17 cellular contexts compared by ENCODE assay signal in the genomic region with DNA sequence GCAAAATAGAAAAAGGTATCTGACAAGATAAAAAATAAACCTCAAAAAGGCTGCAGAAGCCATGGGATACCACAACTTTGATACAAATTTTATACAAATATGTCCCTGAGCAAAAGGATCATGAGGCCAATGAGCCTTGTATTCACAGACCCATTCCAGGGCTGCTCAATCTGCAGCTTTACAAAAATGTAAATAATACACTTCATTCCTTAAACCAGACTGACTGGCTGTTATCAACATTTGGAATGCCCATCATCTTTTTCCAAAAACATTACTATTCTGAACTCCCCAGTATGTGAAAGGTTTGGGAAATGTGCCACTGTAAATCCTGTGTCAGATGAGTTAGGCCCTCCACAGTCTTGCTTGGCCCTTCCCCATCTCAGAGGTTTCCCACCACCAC. TPM values are rescaled to one million over a fixed set of nuclear protein-coding genes. Genes with fewer than 3 reads are reported as not detected.
DNase-seq lines count a peak whose midpoint lies in the region; ATAC-seq, FAIRE-seq and TF ChIP-seq lines count a peak whose summit lies in the region.
"Had no signal": no experiment of that assay in that cellular context is flagged by ENCODE, and none has a peak within 500 bp of the region (broad histone marks: within the 10 kb centered on the region; RNA-seq: fewer than 3 reads in every experiment).

No MANE protein-coding gene starts in this region.

- intact Hi-C loops in HepG2 (cut with micrococcal nuclease; ENCODE audit: unreplicated experiment) (no loop called here), aorta (cut with DNase I) (loop anchor here in 1 of 2 donors (10.0 kb wide), 2 partner anchors 117 to 247 kb away; a partner anchor contains a TSS)

- CTCF ChIA-PET in HepG2 (lab: Yijun Ruan, JAX; ENCODE audit: low intra/inter-chr PET ratio, low total read pairs) = no interaction called here

- H2AFZ ChIP-seq in HepG2 (ENCODE audit: low read length) = no peak overlapping the region

- H3K36me3 ChIP-seq in liver (ENCODE audit: control insufficient read depth in 4 of 4, insufficient read depth in 3 of 4, low read depth in 1 of 4, low read length in 3 of 4) (peaks cover 0 to 7% (median 0%) of the 10 kb centered on the region in 4 donors), HepG2 (replicated peaks in 1 of 2; ENCODE audit: control insufficient read depth in 1 of 2, insufficient read depth in 2 of 2, low read length in 2 of 2) (peaks cover 9 to 30% of the 10 kb centered on the region in 2 experiments), subcutaneous abdominal adipose tissue (ENCODE audit: control insufficient read depth in 5 of 5, insufficient read depth in 5 of 5, low read length in 5 of 5) (peaks cover 3 to 26% (median 20%) of the 10 kb centered on the region in 5 donors), H7 (replicated peaks; ENCODE audit: control insufficient read depth, insufficient read depth, low read length) (peaks cover 3% of the 10 kb centered on the region), aorta (ENCODE audit: control insufficient read depth in 1 of 2, insufficient read depth in 2 of 2, low read length in 1 of 2) (peaks cover 2 to 6% of the 10 kb centered on the region in 2 donors)

- TF ChIP-seq RAD21 in liver (IDR thresholded peaks at IDR 0.05) = no peak
- no peak for TF ChIP-seq RAD21 in HepG2 (CRISPR knock-in tag; IDR thresholded peaks at IDR 0.05)

- in situ Hi-C loops in HepG2 (cut with HindIII; ENCODE audit: extremely low pct_ligation_motif_present, low pct_unique_long_range_greater_than_20kb) = no loop called here

- TF ChIP-seq EP300 in HepG2 (IDR thresholded peaks at IDR 0.05; ENCODE audit: low read depth in 2 of 2, low read length in 2 of 2) (no peak), HepG2 (CRISPR knock-in tag; IDR thresholded peaks at IDR 0.05; ENCODE audit: borderline replicate concordance) (no peak)

- no peaks in the 10 kb centered on the region for H4K20me1 ChIP-seq in HepG2 (ENCODE audit: insufficient read depth, low read length)

- H3K9me3 ChIP-seq in liver (ENCODE audit: control insufficient read depth in 4 of 4, low read length in 3 of 4) (no peaks in the 10 kb centered on the region), HepG2 (ENCODE audit: low read length) (no peaks in the 10 kb centered on the region), subcutaneous abdominal adipose tissue (ENCODE audit: control insufficient read depth in 5 of 5, low read length in 5 of 5) (peaks cover 0 to 10% (median 9%) of the 10 kb centered on the region in 5 donors), aorta (ENCODE audit: control insufficient read depth, low read length) (no peaks in the 10 kb centered on the region)

- BruUV-seq in HepG2 (replicated peaks; lab: Mats Ljungman, UMichigan) = no TSS peak

- H3K9ac ChIP-seq in liver (ENCODE audit: low read depth in 1 of 2, low read length in 2 of 2) = no peak overlapping the region
- H3K9ac ChIP-seq in HepG2 (ENCODE audit: insufficient read depth, low read depth, low read length) = no peak overlapping the region
- peak overlapping the region in 1 of 5 donors; percentile 20 for H3K9ac ChIP-seq in subcutaneous abdominal adipose tissue (ENCODE audit: low read length in 5 of 5)

- TF ChIP-seq POLR2A in HepG2 (IDR thresholded peaks at IDR 0.05; ENCODE audit: insufficient read depth in 1 of 2, low read depth in 2 of 2, low read length in 2 of 2) = no peak

- no peaks in the 10 kb centered on the region for H3K79me2 ChIP-seq in HepG2 (ENCODE audit: insufficient read depth, low read length)

- no peak for TF ChIP-seq CTCF in liver (IDR thresholded peaks at IDR 0.05; ENCODE audit: low read depth, low read length, missing input control)
- no peak for TF ChIP-seq CTCF in HepG2 (CRISPR knock-in tag; IDR thresholded peaks at IDR 0.05)

- POLR2A ChIA-PET in HepG2 (lab: Yijun Ruan, JAX) = no interaction called here

- peak overlapping the region; percentile 47 to 70 for H3K27ac ChIP-seq in liver (ENCODE audit: low read depth in 1 of 2, low read length in 2 of 2)
- H3K27ac ChIP-seq in HepG2 (ENCODE audit: extremely low read length, insufficient read depth, low read length) = no peak overlapping the region
- H3K27ac ChIP-seq in subcutaneous abdominal adipose tissue (ENCODE audit: low read depth, low read length) = peak overlapping the region; percentile 35
- peak overlapping the region in 1 of 2 donors; percentile 70 for H3K27ac ChIP-seq in aorta (ENCODE audit: low read depth in 1 of 2, low read length in 2 of 2)
- H3K27ac ChIP-seq: 22Rv1 had no signal

- H3K4me2 ChIP-seq in HepG2 (ENCODE audit: low read depth, low read length) = no peak overlapping the region

- H3K4me1 ChIP-seq in liver (ENCODE audit: control insufficient read depth in 4 of 4, insufficient read depth in 4 of 4, low read length in 3 of 4) = peaks cover 4 to 43% (median 28%) of the 10 kb centered on the region in 4 donors
- H3K4me1 ChIP-seq in HepG2 (ENCODE audit: insufficient read depth, low read length) = peaks cover 16% of the 10 kb centered on the region
- H3K4me1 ChIP-seq in subcutaneous abdominal adipose tissue (ENCODE audit: control insufficient read depth in 5 of 5, insufficient read depth in 5 of 5, low read length in 5 of 5) = peaks cover 3 to 33% (median 26%) of the 10 kb centered on the region in 5 donors
- H3K4me1 ChIP-seq in aorta (ENCODE audit: control insufficient read depth in 1 of 2, insufficient read depth in 2 of 2, low read length in 2 of 2) = peaks cover 2% of the 10 kb centered on the region in 2 donors

- ATAC-seq in HepG2 (no peak), left lobe of liver (peak; percentile 7), aorta (ENCODE audit: low FRiP score) (no peak)

- no peak for FAIRE-seq in HepG2 (lab: Jason Lieb, UNC)

- no peaks in the 10 kb centered on the region for H3K27me3 ChIP-seq in liver (ENCODE audit: control insufficient read depth in 4 of 4, insufficient read depth in 4 of 4, low read length in 3 of 4)
- no peaks in the 10 kb centered on the region for H3K27me3 ChIP-seq in HepG2 (ENCODE audit: control insufficient read depth in 1 of 2, insufficient read depth in 2 of 2, low read length in 2 of 2)
- no peaks in the 10 kb centered on the region for H3K27me3 ChIP-seq in subcutaneous abdominal adipose tissue (ENCODE audit: control insufficient read depth in 5 of 5, insufficient read depth in 4 of 5, low read length in 5 of 5)
- no peaks in the 10 kb centered on the region for H3K27me3 ChIP-seq in H7 (ENCODE audit: control insufficient read depth, insufficient read depth, low read length)
- H3K27me3 ChIP-seq in aorta (ENCODE audit: control insufficient read depth in 1 of 2, insufficient read depth in 2 of 2, low read length in 1 of 2) = no peaks in the 10 kb centered on the region

- no peak overlapping the region for H3K4me3 ChIP-seq in liver (ENCODE audit: low read depth in 1 of 3, low read length in 3 of 3)
- H3K4me3 ChIP-seq in HepG2 (replicated peaks in 1 of 3; ENCODE audit: insufficient read depth in 1 of 3, low read depth in 2 of 3, low read length in 3 of 3) = no peak overlapping the region
- no peak overlapping the region for H3K4me3 ChIP-seq in subcutaneous abdominal adipose tissue (ENCODE audit: low read depth in 1 of 5, low read length in 5 of 5)
- no peak overlapping the region for H3K4me3 ChIP-seq in H7 (ENCODE audit: insufficient read depth, low read depth, low read length)
- H3K4me3 ChIP-seq in aorta (ENCODE audit: low read length in 2 of 2) = no peak overlapping the region

- DNase-seq in HepG2 (ENCODE audit: low spot score) = no peak
- no peak for DNase-seq in left lobe of liver (ENCODE audit: low spot score)
- DNase-seq in COLO668 (lab: John Stamatoyannopoulos, UW; ENCODE audit: unreplicated experiment) = no peak
- no peak for DNase-seq in stimulated activated CD4-positive, alpha-beta T cell treated with anti-CD3 and anti-CD28 coated beads, Interleukin-4, amount 100 ng/mL, for 4 hours
- no peak for DNase-seq in H7
- DNase-seq in aorta = no peak
- DNase-seq: AML-193, DMS 273 treated with DMSO at 0.1 percent for 48 hours, DND-41, H9, NCI-H1417, NCI-H187 treated with DMSO at 0.1 percent for 48 hours, NCI-H345, NCI-H524 treated with DMSO at 0.1 percent for 48 hours had no signal

RNA-seq across cellular contexts. Expression of a gene that starts 25.5 kb away (rescaled TPM):
- total RNA-seq in liver = 100 to 1,000 TPM in 1 of 2 donors, 10 to 100 TPM in 1; 81.0 to 136 TPM
- 10 to 100 TPM; 58.2 to 66.5 TPM for polyA plus RNA-seq in liver
- total RNA-seq in HepG2 (2016; rRNA removed; fragmentation: Illumina TruSeq; extraction: Trizol) = 23.5 and 43.4 TPM in 2 replicates
- total RNA-seq in HepG2 (2016; cell fraction: cytosol; rRNA removed; fragmentation: Illumina TruSeq; extraction: Trizol; ENCODE audit: low read depth) = 3.4 and 5.0 TPM in 2 replicates
- 27.0 and 44.9 TPM in 2 replicates for total RNA-seq in HepG2 (2016; cell fraction: insoluble cytoplasmic fraction; rRNA removed; fragmentation: Illumina TruSeq; extraction: Trizol)
- total RNA-seq in HepG2 (2016; cell fraction: membrane; rRNA removed; fragmentation: Illumina TruSeq; extraction: Trizol) = 11.4 and 14.4 TPM in 2 replicates
- 46.8 and 54.9 TPM in 2 replicates for total RNA-seq in HepG2 (2016; cell fraction: nucleus; rRNA removed; fragmentation: Illumina TruSeq; extraction: Trizol)
- 40.6 and 45.9 TPM in 2 replicates for polyA plus RNA-seq in HepG2 (2011; rRNA removed)
- polyA plus RNA-seq in HepG2 (2011; cell fraction: cytosol; rRNA removed) = 21.7 and 39.6 TPM in 2 replicates
- polyA plus RNA-seq in HepG2 (2011; cell fraction: nucleus; rRNA removed) = 16.5 and 20.8 TPM in 2 replicates
- 49.6 and 72.8 TPM in 2 replicates for polyA plus RNA-seq in HepG2 (2012)
- 2.5 and 3.1 TPM in 2 replicates for polyA plus RNA-seq in HepG2 (2016; cell fraction: cytosol; fragmentation: Illumina TruSeq; extraction: Trizol; ENCODE audit: low read depth)
- 20.1 and 21.1 TPM in 2 replicates for polyA plus RNA-seq in HepG2 (2016; cell fraction: insoluble cytoplasmic fraction; fragmentation: Illumina TruSeq; extraction: Trizol; ENCODE audit: low read depth)
- 6.3 and 6.6 TPM in 2 replicates for polyA plus RNA-seq in HepG2 (2016; cell fraction: membrane; fragmentation: Illumina TruSeq; extraction: Trizol; ENCODE audit: low read depth)
- 41.0 and 42.6 TPM in 2 replicates for polyA plus RNA-seq in HepG2 (2016; cell fraction: nucleus; fragmentation: Illumina TruSeq; extraction: Trizol; ENCODE audit: insufficient read depth, low read depth)
- 35.5 and 55.9 TPM in 2 replicates for polyA minus RNA-seq in HepG2 (2011; rRNA and poly(A)+ RNA removed; ENCODE audit: low replicate concordance)
- 46.9 and 76.7 TPM in 2 replicates for polyA minus RNA-seq in HepG2 (2011; cell fraction: cytosol; rRNA and poly(A)+ RNA removed)
- polyA minus RNA-seq in HepG2 (2011; cell fraction: nucleus; rRNA and poly(A)+ RNA removed) = 69.5 and 87.4 TPM in 2 replicates
- 104 TPM for total RNA-seq in left lobe of liver
- 39.4 and 53.0 TPM in 2 replicates for total RNA-seq in H7 (2014; rRNA removed; shearing (Covaris generic))
- 100 to 1,000 TPM; 138 to 154 TPM for total RNA-seq in aorta
- polyA plus RNA-seq in aorta = 10 to 100 TPM; 44.3 to 73.6 TPM

RNA-seq across cellular contexts. Expression of a gene that starts 40.0 kb away (rescaled TPM):
- total RNA-seq in liver (10 to 100 TPM; 20.2 to 29.3 TPM), HepG2 (2016; rRNA removed; fragmentation: Illumina TruSeq; extraction: Trizol) (69.3 and 90.0 TPM in 2 replicates), left lobe of liver (11.8 TPM), aorta (10 to 100 TPM; 38.8 to 45.5 TPM)
- polyA plus RNA-seq in liver (10 to 100 TPM in 1 of 2 donors, 1 to 10 TPM in 1; 8.3 to 12.8 TPM), HepG2 (2011; rRNA removed) (22.9 and 36.1 TPM in 2 replicates), aorta (10 to 100 TPM; 19.8 to 24.3 TPM)
- total RNA-seq in HepG2 (2016; cell fraction: cytosol; rRNA removed; fragmentation: Illumina TruSeq; extraction: Trizol; ENCODE audit: low read depth) = 120 and 132 TPM in 2 replicates
- 67.1 and 86.7 TPM in 2 replicates for total RNA-seq in HepG2 (2016; cell fraction: insoluble cytoplasmic fraction; rRNA removed; fragmentation: Illumina TruSeq; extraction: Trizol)
- 51.2 and 67.2 TPM in 2 replicates for total RNA-seq in HepG2 (2016; cell fraction: membrane; rRNA removed; fragmentation: Illumina TruSeq; extraction: Trizol)
- 49.9 and 54.3 TPM in 2 replicates for total RNA-seq in HepG2 (2016; cell fraction: nucleus; rRNA removed; fragmentation: Illumina TruSeq; extraction: Trizol)
- 14.6 and 21.0 TPM in 2 replicates for polyA plus RNA-seq in HepG2 (2011; cell fraction: cytosol; rRNA removed)
- 12.2 and 15.9 TPM in 2 replicates for polyA plus RNA-seq in HepG2 (2011; cell fraction: nucleus; rRNA removed)
- polyA plus RNA-seq in HepG2 (2012) = 20.9 and 27.3 TPM in 2 replicates
- polyA plus RNA-seq in HepG2 (2016; cell fraction: cytosol; fragmentation: Illumina TruSeq; extraction: Trizol; ENCODE audit: low read depth) = 6.2 and 8.0 TPM in 2 replicates
- polyA plus RNA-seq in HepG2 (2016; cell fraction: insoluble cytoplasmic fraction; fragmentation: Illumina TruSeq; extraction: Trizol; ENCODE audit: low read depth) = 58.3 and 59.3 TPM in 2 replicates
- polyA plus RNA-seq in HepG2 (2016; cell fraction: membrane; fragmentation: Illumina TruSeq; extraction: Trizol; ENCODE audit: low read depth) = 14.5 and 14.7 TPM in 2 replicates
- 60.9 and 62.3 TPM in 2 replicates for polyA plus RNA-seq in HepG2 (2016; cell fraction: nucleus; fragmentation: Illumina TruSeq; extraction: Trizol; ENCODE audit: insufficient read depth, low read depth)
- 31.7 and 31.8 TPM in 2 replicates for polyA minus RNA-seq in HepG2 (2011; rRNA and poly(A)+ RNA removed; ENCODE audit: low replicate concordance)
- polyA minus RNA-seq in HepG2 (2011; cell fraction: cytosol; rRNA and poly(A)+ RNA removed) = 35.0 and 35.8 TPM in 2 replicates
- polyA minus RNA-seq in HepG2 (2011; cell fraction: nucleus; rRNA and poly(A)+ RNA removed) = 48.5 and 64.5 TPM in 2 replicates
- total RNA-seq in H7 (2014; rRNA removed; shearing (Covaris generic)) = 102 and 122 TPM in 2 replicates
